In the genomic region with DNA sequence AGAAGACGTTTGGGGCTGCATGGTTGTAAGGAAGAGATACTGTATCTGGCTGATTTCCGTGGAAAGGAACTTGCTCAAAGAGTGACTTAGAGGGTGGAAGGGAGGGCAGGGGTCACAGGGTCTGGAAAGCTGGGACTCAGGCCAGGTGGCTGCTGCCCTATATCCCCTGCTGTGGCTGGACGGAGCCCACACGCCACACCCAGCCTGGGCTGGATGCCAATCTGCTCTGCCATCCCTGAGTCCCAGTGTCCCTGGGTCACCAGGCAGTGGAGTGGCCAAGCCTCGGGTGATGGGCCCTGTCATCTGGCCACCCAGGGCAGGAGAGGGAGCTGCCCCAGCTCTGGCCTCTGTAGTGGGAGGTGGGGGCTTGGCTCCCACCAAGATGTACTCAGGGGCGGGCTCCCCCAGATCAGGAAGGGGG, we compare ENCODE assay signal across 14 cellular contexts. TPM values are rescaled to one million over a fixed set of nuclear protein-coding genes. Genes with fewer than 3 reads are reported as not detected.
A peak's percentile ranks its signal among the peaks of the same experiment; 100 is the strongest.
DNase-seq lines count a peak whose midpoint lies in the region; ATAC-seq and TF ChIP-seq lines count a peak whose summit lies in the region.
"Had no signal": no experiment of that assay in that cellular context is flagged by ENCODE, and none has a peak within 500 bp of the region (broad histone marks: within the 10 kb centered on the region; RNA-seq: fewer than 3 reads in every experiment).

No MANE protein-coding gene starts in this region.

- H3K27me3 Mint-ChIP-seq in activated CD4-positive, alpha-beta T cell treated with anti-CD3 and anti-CD28 coated beads, Interleukin-2, amount 10 ng/mL, durations not matched to agents 7 days and 5 days = no peaks in the 10 kb centered on the region

- peaks cover 54% of the 10 kb centered on the region for H3K36me3 ChIP-seq in right atrium auricular region
- peaks cover 21% of the 10 kb centered on the region for H3K36me3 ChIP-seq in colonic mucosa
- H3K36me3 ChIP-seq: ovary had no signal

- peaks cover 55% of the 10 kb centered on the region for H3K36me3 Mint-ChIP-seq in activated CD4-positive, alpha-beta T cell treated with anti-CD3 and anti-CD28 coated beads, Interleukin-2, amount 10 ng/mL, durations not matched to agents 7 days and 5 days (ENCODE audit: low read depth)

- H3K4me3 ChIP-seq in right atrium auricular region (no peak overlapping the region), colonic mucosa (no peak overlapping the region)
- H3K4me3 ChIP-seq: ovary had no signal

- CTCF ChIA-PET in activated CD4-positive, alpha-beta T cell treated with anti-CD3 and anti-CD28 coated beads, Interleukin-2, amount 10 ng/mL, durations not matched to agents 7 days and 5 days (lab: Charles Lee) = interaction anchor here (0.8 kb wide), 1 partner anchor 15 kb away, joined by 3 read pairs; no protein-coding TSS in a partner anchor

- no peaks in the 10 kb centered on the region for H3K27me3 ChIP-seq in right atrium auricular region
- no peaks in the 10 kb centered on the region for H3K27me3 ChIP-seq in colonic mucosa
- H3K27me3 ChIP-seq: ovary had no signal

- no peak for TF ChIP-seq CTCF in right atrium auricular region (IDR thresholded peaks at IDR 0.05)
- TF ChIP-seq CTCF in colonic mucosa (IDR thresholded peaks at IDR 0.05) = no peak

- peaks cover 7% of the 10 kb centered on the region for H3K4me1 Mint-ChIP-seq in activated CD4-positive, alpha-beta T cell treated with anti-CD3 and anti-CD28 coated beads, Interleukin-2, amount 10 ng/mL, durations not matched to agents 7 days and 5 days

- H3K9me3 ChIP-seq in right atrium auricular region (no peaks in the 10 kb centered on the region), colonic mucosa (no peaks in the 10 kb centered on the region)
- H3K9me3 ChIP-seq: ovary had no signal

- H3K9me3 Mint-ChIP-seq in activated CD4-positive, alpha-beta T cell treated with anti-CD3 and anti-CD28 coated beads, Interleukin-2, amount 10 ng/mL, durations not matched to agents 7 days and 5 days = no peaks in the 10 kb centered on the region
- H3K9me3 Mint-ChIP-seq: mesothelial cell of epicardium had no signal

- peaks cover 0 to 9% of the 10 kb centered on the region in 2 donors for H3K4me1 ChIP-seq in right atrium auricular region
- no peaks in the 10 kb centered on the region for H3K4me1 ChIP-seq in colonic mucosa

- POLR2A ChIA-PET in activated CD4-positive, alpha-beta T cell treated with anti-CD3 and anti-CD28 coated beads, Interleukin-2, amount 10 ng/mL, durations not matched to agents 7 days and 5 days (lab: Charles Lee) = no interaction called here

- no peak overlapping the region for H3K27ac ChIP-seq in right atrium auricular region
- H3K27ac ChIP-seq in colonic mucosa = no peak overlapping the region
- H3K27ac ChIP-seq: HL-60, KMS-11, ovary had no signal

- H3K9ac ChIP-seq in colonic mucosa (ENCODE audit: low read depth in 2 of 2, low read length in 2 of 2) = no peak overlapping the region
- H3K9ac ChIP-seq: KMS-11 had no signal

- no peak overlapping the region for H3K27ac Mint-ChIP-seq in activated CD4-positive, alpha-beta T cell treated with anti-CD3 and anti-CD28 coated beads, Interleukin-2, amount 10 ng/mL, durations not matched to agents 7 days and 5 days
- H3K27ac Mint-ChIP-seq: mesothelial cell of epicardium had no signal

- no peak overlapping the region for H3K4me3 Mint-ChIP-seq in activated CD4-positive, alpha-beta T cell treated with anti-CD3 and anti-CD28 coated beads, Interleukin-2, amount 10 ng/mL, durations not matched to agents 7 days and 5 days
- H3K4me3 Mint-ChIP-seq: mesothelial cell of epicardium had no signal

- ATAC-seq in Right ventricle myocardium inferior (peak; percentile 61), GM19351 (IDR thresholded peaks at IDR 0.05; ENCODE audit: unreplicated experiment) (no peak)

- DNase-seq in Right ventricle myocardium inferior (ENCODE audit: missing footprints) (peak; percentile 77), right atrium auricular region (ENCODE audit: low spot score) (no peak), colonic mucosa (peak; percentile 34), midbrain (lab: John Stamatoyannopoulos, UW) (peak; percentile 37), NCI-H345 (lab: John Stamatoyannopoulos, UW) (no peak)
- DNase-seq in activated CD4-positive, alpha-beta T cell treated with anti-CD3 and anti-CD28 coated beads, Interleukin-2, amount 10 ng/mL, durations not matched to agents 7 days and 5 days = no peak
- no peak for DNase-seq in activated naive CD4-positive, alpha-beta T cell (lab: John Stamatoyannopoulos, UW)
- DNase-seq: ACHN, ovary had no signal

- intact Hi-C loops in Right ventricle myocardium inferior (cut with DNase I) = no loop called here
- intact Hi-C loops in colonic mucosa (cut with DNase I) = no loop called here

RNA-seq across cellular contexts. Expression of gene KRTAP5-7, which starts 26.5 kb away (rescaled TPM):
- not detected for total RNA-seq in Right ventricle myocardium inferior
- not detected for total RNA-seq in right atrium auricular region
- total RNA-seq in colonic mucosa = under 1 TPM; 0.17 to 0.24 TPM
- total RNA-seq in activated CD4-positive, alpha-beta T cell treated with anti-CD3 and anti-CD28 coated beads, Interleukin-2, amount 10 ng/mL, durations not matched to agents 7 days and 5 days = under 1 TPM in 1 of 2 experiments, not detected in 1; 0.29 TPM
- total RNA-seq: endothelial cell of umbilical vein had no signal

RNA-seq across cellular contexts. Expression of gene KRTAP5-8, which starts 37.2 kb away (rescaled TPM):
- total RNA-seq in Right ventricle myocardium inferior (not detected), right atrium auricular region (not detected), colonic mucosa (under 1 TPM in 1 of 2 donors, not detected in 1; 0.35 TPM)
- under 1 TPM in 1 of 2 experiments, not detected in 1; 0.17 TPM for total RNA-seq in activated CD4-positive, alpha-beta T cell treated with anti-CD3 and anti-CD28 coated beads, Interleukin-2, amount 10 ng/mL, durations not matched to agents 7 days and 5 days
- total RNA-seq: endothelial cell of umbilical vein, ovary had no signal

RNA-seq across cellular contexts. Expression of gene NADSYN1, which starts 47.6 kb away (rescaled TPM):
- total RNA-seq in Right ventricle myocardium inferior (22.1 TPM), right atrium auricular region (10 to 100 TPM; 18.0 to 18.8 TPM), colonic mucosa (100 to 1,000 TPM; 133 to 178 TPM)
- 100 to 1,000 TPM; 120 to 127 TPM for total RNA-seq in activated CD4-positive, alpha-beta T cell treated with anti-CD3 and anti-CD28 coated beads, Interleukin-2, amount 10 ng/mL, durations not matched to agents 7 days and 5 days

RNA-seq across cellular contexts. Expression of gene KRTAP5-9, which starts 47.6 kb away (rescaled TPM):
- total RNA-seq in Right ventricle myocardium inferior = not detected
- not detected for total RNA-seq in right atrium auricular region
- under 1 TPM; 0.35 to 0.52 TPM for total RNA-seq in colonic mucosa
- under 1 TPM; 0.19 to 0.35 TPM for total RNA-seq in activated CD4-positive, alpha-beta T cell treated with anti-CD3 and anti-CD28 coated beads, Interleukin-2, amount 10 ng/mL, durations not matched to agents 7 days and 5 days
- total RNA-seq: endothelial cell of umbilical vein had no signal

RNA-seq across cellular contexts. Expression of gene DHCR7, which starts 52.4 kb away (rescaled TPM):
- total RNA-seq in Right ventricle myocardium inferior = 46.3 TPM
- total RNA-seq in right atrium auricular region = 10 to 100 TPM; 26.8 to 37.6 TPM
- total RNA-seq in colonic mucosa = 100 to 1,000 TPM in 1 of 2 donors, 10 to 100 TPM in 1; 75.3 to 163 TPM
- 10 to 100 TPM; 29.5 to 30.1 TPM for total RNA-seq in activated CD4-positive, alpha-beta T cell treated with anti-CD3 and anti-CD28 coated beads, Interleukin-2, amount 10 ng/mL, durations not matched to agents 7 days and 5 days

Comparison
In these comparisons a context has a peak if more than half of its experiments do, and no peak if none do; other contexts are left out.
1. DNase-seq: peak in Right ventricle myocardium inferior (single experiment), colonic mucosa (single experiment) and midbrain (single experiment); none in right atrium auricular region (single experiment), NCI-H345 (single experiment), activated CD4-positive, alpha-beta T cell treated with anti-CD3 and anti-CD28 coated beads, Interleukin-2, amount 10 ng/mL, durations not matched to agents 7 days and 5 days (single experiment) and activated naive CD4-positive, alpha-beta T cell (0 of 4).